9 cellular contexts compared by ENCODE assay signal in the genomic region with DNA sequence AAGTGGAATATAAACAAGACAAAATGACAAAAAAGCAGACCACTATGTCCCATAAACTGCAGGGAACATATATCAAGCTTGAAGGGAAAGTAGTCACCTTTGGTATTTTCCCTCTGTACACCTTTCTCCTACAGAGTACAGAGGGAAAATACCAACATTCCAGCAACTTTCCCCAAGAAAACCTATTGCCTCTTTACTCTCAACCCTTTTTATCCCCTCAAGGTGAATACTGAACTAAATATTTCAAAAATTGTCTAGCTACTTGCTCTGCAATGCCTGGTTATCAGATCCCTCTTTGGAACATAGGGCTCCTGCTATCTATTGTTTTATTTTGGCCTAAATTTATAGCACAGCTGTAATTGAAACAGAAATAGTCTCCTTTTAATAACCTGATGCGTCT. TPM values are rescaled to one million over a fixed set of nuclear protein-coding genes. Genes with fewer than 3 reads are reported as not detected.
"Had no signal": no experiment of that assay in that cellular context is flagged by ENCODE, and none has a peak within 500 bp of the region (broad histone marks: within the 10 kb centered on the region; RNA-seq: fewer than 3 reads in every experiment).

No MANE protein-coding gene starts in this region.

- H2AFZ ChIP-seq: GM23338 had no signal

- DNase-seq: H7, IMR-90, KG1 had no signal

- H3K36me3 ChIP-seq: HAP-1 had no signal

- H3K4me2 ChIP-seq: GM23338 had no signal

- H3K9me3 ChIP-seq: HAP-1 had no signal

- FAIRE-seq: HTR-8/SVneo, K562 had no signal

- H3K4me3 ChIP-seq: GM23338, HAP-1, K562 had no signal

RNA-seq across cellular contexts. Expression of gene CTXND2, which starts 15.8 kb away (rescaled TPM):
- total RNA-seq: GM23338, H4, H7, HT-29, IMR-90, K562 had no signal
- polyA plus RNA-seq: GM23338, IMR-90, K562 had no signal
